1 cellular context compared by ENCODE assay signal in the genomic region with DNA sequence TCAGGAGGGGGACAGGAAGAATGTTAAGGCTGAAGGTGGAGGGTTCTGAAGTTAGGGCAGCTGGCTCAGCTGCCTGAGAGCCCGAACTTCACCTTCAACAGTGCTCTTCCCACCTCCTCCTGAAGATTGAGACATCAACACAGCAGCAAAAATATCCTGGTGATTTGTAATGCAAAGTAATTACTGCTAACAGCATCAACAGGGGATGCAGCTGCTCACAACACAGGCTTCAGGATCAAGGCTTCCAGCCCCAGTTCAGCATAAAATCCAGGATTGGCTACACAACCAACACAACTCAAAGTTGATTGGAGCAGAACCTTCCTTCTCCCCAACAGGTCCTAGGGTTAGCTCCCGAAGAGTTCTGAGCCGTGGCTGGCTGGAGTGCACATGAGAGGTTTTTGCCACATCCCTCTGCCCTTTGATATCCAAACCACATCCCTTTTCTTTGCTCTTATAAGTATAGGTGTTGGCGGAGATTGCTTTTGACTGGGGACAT.
TF ChIP-seq lines count a peak whose summit lies in the region.

No MANE protein-coding gene starts in this region.

TF ChIP-seq in IMR-90, 13 proteins besides CTCF, POLR2A, EP300 and RAD21 (continued from another document):
- no peak for TF ChIP-seq MXI1 (IDR thresholded peaks at IDR 0.05; ENCODE audit: borderline replicate concordance, low read depth, low read length)
- TF ChIP-seq CHD1 (IDR thresholded peaks at IDR 0.05; ENCODE audit: low read depth, low read length) = no peak
